9 cellular contexts compared by ENCODE assay signal in genomic region chr7:99459087-99459486, GRCh38. TPM values are rescaled to one million over a fixed set of nuclear protein-coding genes. Genes with fewer than 3 reads are reported as not detected.
A peak's percentile ranks its signal among the peaks of the same experiment; 100 is the strongest.
DNase-seq lines count a peak whose midpoint lies in the region; ATAC-seq and TF ChIP-seq lines count a peak whose summit lies in the region.
"Had no signal": no experiment of that assay in that cellular context is flagged by ENCODE, and none has a peak within 500 bp of the region (broad histone marks: within the 10 kb centered on the region; RNA-seq: fewer than 3 reads in every experiment).

No MANE protein-coding gene starts in this region.

- no peak overlapping the region for H3K23ac ChIP-seq in mesendoderm (ENCODE audit: low read length)

- no peak overlapping the region for H2BK15ac ChIP-seq in mesendoderm (replicated peaks; ENCODE audit: low read depth)

- peaks cover 16% of the 10 kb centered on the region for H3K4me1 Mint-ChIP-seq in activated T-helper 17 cell treated with anti-CD3 and anti-CD28 coated beads, Interleukin-2, amount 50 U/mL, for 72 hours

- no peak overlapping the region for H3K27ac ChIP-seq in mesendoderm (ENCODE audit: low read depth, low read length)
- H3K27ac ChIP-seq: pancreas had no signal

- no peak overlapping the region for H2BK120ac ChIP-seq in mesendoderm (ENCODE audit: low read depth, low read length)

- peaks cover 35% of the 10 kb centered on the region for H3K79me2 ChIP-seq in mesendoderm (ENCODE audit: control insufficient read depth, insufficient read depth, low read length)

- no peak overlapping the region for H4K5ac ChIP-seq in mesendoderm (ENCODE audit: low read length)

- peaks cover 21% of the 10 kb centered on the region for H3K79me1 ChIP-seq in mesendoderm (ENCODE audit: low read length)

- no peak overlapping the region for H3K4me3 ChIP-seq in GM06990 (replicated peaks; ENCODE audit: low read depth, low read length)
- no peak overlapping the region for H3K4me3 ChIP-seq in LNCaP clone FGC (ENCODE audit: low read depth, low read length)
- no peak overlapping the region for H3K4me3 ChIP-seq in mesendoderm (ENCODE audit: low read length)
- H3K4me3 ChIP-seq: pancreas had no signal

- no peaks in the 10 kb centered on the region for H3K27me3 Mint-ChIP-seq in activated T-helper 17 cell treated with anti-CD3 and anti-CD28 coated beads, Interleukin-2, amount 50 U/mL, for 72 hours

- H3K18ac ChIP-seq in mesendoderm (ENCODE audit: low read length) = no peak overlapping the region

- no peak overlapping the region for H3K56ac ChIP-seq in mesendoderm (ENCODE audit: low read length)

- no peak overlapping the region for H4K8ac ChIP-seq in mesendoderm (ENCODE audit: low read depth, low read length)

- no peaks in the 10 kb centered on the region for H3K9me3 Mint-ChIP-seq in activated T-helper 17 cell treated with anti-CD3 and anti-CD28 coated beads, Interleukin-2, amount 50 U/mL, for 72 hours

- H3K27me3 ChIP-seq in GM06990 (replicated peaks; ENCODE audit: control insufficient read depth, insufficient read depth, low read length) (no peaks in the 10 kb centered on the region), mesendoderm (ENCODE audit: insufficient read depth, low read length, poor library complexity) (no peaks in the 10 kb centered on the region)
- H3K27me3 ChIP-seq: pancreas had no signal

- TF ChIP-seq CTCF in GM06990 (IDR thresholded peaks at IDR 0.05; ENCODE audit: insufficient read depth, low read length, poor library complexity, severe bottlenecking) (peak; percentile 53), LNCaP clone FGC (IDR thresholded peaks at IDR 0.05; ENCODE audit: control insufficient read depth, extremely low read depth, insufficient read depth) (0 out of 2 replicates have a peak, but pooled peaks have one; percentile 4)

- DNase-seq in GM06990 (ENCODE audit: extremely low read depth, insufficient read length) (no peak), LNCaP clone FGC (ENCODE audit: low read depth) (no peak), mesendoderm (peak; percentile 58), NCI-H1417 treated with DMSO at 0.1 percent for 48 hours (lab: John Stamatoyannopoulos, UW) (no peak)
- no peak for DNase-seq in central memory CD4-positive, alpha-beta T cell

- H3K36me3 ChIP-seq in GM06990 (ENCODE audit: control insufficient read depth, insufficient read depth, low read length) = peaks cover 36% of the 10 kb centered on the region
- H3K36me3 ChIP-seq in mesendoderm (ENCODE audit: control insufficient read depth, insufficient read depth, low read length) = peaks cover 16% of the 10 kb centered on the region

- H3K4me3 Mint-ChIP-seq in activated T-helper 17 cell treated with anti-CD3 and anti-CD28 coated beads, Interleukin-2, amount 50 U/mL, for 72 hours = no peak overlapping the region

- H3K9ac ChIP-seq in mesendoderm (ENCODE audit: low read length) = no peak overlapping the region

- no peak overlapping the region for H2AK5ac ChIP-seq in mesendoderm (ENCODE audit: low read length)

- H2BK5ac ChIP-seq in mesendoderm (ENCODE audit: low read length) = no peak overlapping the region

- WGBS in mesendoderm (ENCODE audit: extremely low coverage, insufficient coverage, low lambda C conversion rate) = no CpG with 5 or more reads among the region's 8 CpGs

- peak overlapping the region; percentile 42 for H3K27ac Mint-ChIP-seq in activated T-helper 17 cell treated with anti-CD3 and anti-CD28 coated beads, Interleukin-2, amount 50 U/mL, for 72 hours

- no peaks in the 10 kb centered on the region for H3K4me1 ChIP-seq in mesendoderm (ENCODE audit: control insufficient read depth, low read depth, low read length)

- H3K36me3 Mint-ChIP-seq in activated T-helper 17 cell treated with anti-CD3 and anti-CD28 coated beads, Interleukin-2, amount 50 U/mL, for 72 hours (ENCODE audit: low read depth) = peaks cover 86% of the 10 kb centered on the region

- no peak overlapping the region for H3K4me2 ChIP-seq in mesendoderm (ENCODE audit: low read length)

- no peak overlapping the region for H3K4ac ChIP-seq in mesendoderm (ENCODE audit: low read depth, low read length)

- peak; percentile 52 for ATAC-seq in activated T-helper 17 cell treated with anti-CD3 and anti-CD28 coated beads, Interleukin-2, amount 50 U/mL, for 72 hours (replicated peaks)
- no peak for ATAC-seq in HG03039 (IDR thresholded peaks at IDR 0.05; ENCODE audit: unreplicated experiment)
- ATAC-seq in HG02885 (IDR thresholded peaks at IDR 0.05; ENCODE audit: poor library complexity, unreplicated experiment) = no peak

RNA-seq across cellular contexts. Expression of gene ATP5MF, which starts 6.9 kb away (rescaled TPM):
- total RNA-seq in activated T-helper 17 cell treated with anti-CD3 and anti-CD28 coated beads, Interleukin-2, amount 50 U/mL, for 72 hours = 100 to 1,000 TPM; 251 to 460 TPM
- polyA plus RNA-seq in mesendoderm (2013, experiment 1 of 2) = 661 TPM
- polyA plus RNA-seq in mesendoderm (2013, experiment 2 of 2) = 678 TPM

RNA-seq across cellular contexts. Expression of gene ZNF789, which starts 13.6 kb away (rescaled TPM):
- 10 to 100 TPM; 32.0 to 46.7 TPM for total RNA-seq in activated T-helper 17 cell treated with anti-CD3 and anti-CD28 coated beads, Interleukin-2, amount 50 U/mL, for 72 hours
- polyA plus RNA-seq in mesendoderm (2013, experiment 1 of 2) = 6.6 TPM
- 6.8 TPM for polyA plus RNA-seq in mesendoderm (2013, experiment 2 of 2)

RNA-seq across cellular contexts. Expression of gene CPSF4, which starts 20.3 kb away (rescaled TPM):
- 10 to 100 TPM; 36.8 to 38.9 TPM for total RNA-seq in activated T-helper 17 cell treated with anti-CD3 and anti-CD28 coated beads, Interleukin-2, amount 50 U/mL, for 72 hours
- polyA plus RNA-seq in mesendoderm (2013, experiment 1 of 2) = 50.6 TPM
- 49.2 TPM for polyA plus RNA-seq in mesendoderm (2013, experiment 2 of 2)

RNA-seq across cellular contexts. Expression of gene PTCD1, which starts 20.5 kb away (rescaled TPM):
- 1 to 10 TPM; 4.3 to 5.4 TPM for total RNA-seq in activated T-helper 17 cell treated with anti-CD3 and anti-CD28 coated beads, Interleukin-2, amount 50 U/mL, for 72 hours
- 5.1 TPM for polyA plus RNA-seq in mesendoderm (2013, experiment 1 of 2)
- 5.0 TPM for polyA plus RNA-seq in mesendoderm (2013, experiment 2 of 2)

RNA-seq across cellular contexts. Expression of gene ZNF394, which starts 41.0 kb away (rescaled TPM):
- total RNA-seq in activated T-helper 17 cell treated with anti-CD3 and anti-CD28 coated beads, Interleukin-2, amount 50 U/mL, for 72 hours = 10 to 100 TPM; 28.9 to 36.5 TPM
- 12.0 TPM for polyA plus RNA-seq in mesendoderm (2013, experiment 1 of 2)
- polyA plus RNA-seq in mesendoderm (2013, experiment 2 of 2) = 11.7 TPM
